2 cellular contexts compared by ENCODE assay signal in the genomic region with DNA sequence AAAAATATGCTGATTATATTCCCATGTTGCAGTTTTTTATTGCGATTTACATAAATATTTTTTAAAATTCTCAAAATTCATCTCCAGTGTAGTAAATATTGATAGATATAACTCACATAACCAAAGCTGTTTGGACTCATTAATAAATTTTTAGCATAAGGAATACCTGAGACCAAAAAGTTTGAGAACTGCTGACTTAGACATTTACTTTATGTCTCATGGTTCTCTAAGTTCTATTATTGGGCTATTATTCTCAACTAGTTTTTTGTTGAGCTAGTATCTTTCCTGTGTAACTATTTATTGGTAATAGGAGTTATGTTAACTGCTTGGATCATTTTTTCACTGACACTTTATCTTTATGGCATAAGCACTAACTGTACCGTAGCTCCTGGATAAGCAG.
TF ChIP-seq lines count a peak whose summit lies in the region.

No MANE protein-coding gene starts in this region.

TF ChIP-seq in HepG2, 621 proteins besides CTCF, POLR2A, EP300 and RAD21 (continued from another document):
- TF ChIP-seq, protein P1, sequence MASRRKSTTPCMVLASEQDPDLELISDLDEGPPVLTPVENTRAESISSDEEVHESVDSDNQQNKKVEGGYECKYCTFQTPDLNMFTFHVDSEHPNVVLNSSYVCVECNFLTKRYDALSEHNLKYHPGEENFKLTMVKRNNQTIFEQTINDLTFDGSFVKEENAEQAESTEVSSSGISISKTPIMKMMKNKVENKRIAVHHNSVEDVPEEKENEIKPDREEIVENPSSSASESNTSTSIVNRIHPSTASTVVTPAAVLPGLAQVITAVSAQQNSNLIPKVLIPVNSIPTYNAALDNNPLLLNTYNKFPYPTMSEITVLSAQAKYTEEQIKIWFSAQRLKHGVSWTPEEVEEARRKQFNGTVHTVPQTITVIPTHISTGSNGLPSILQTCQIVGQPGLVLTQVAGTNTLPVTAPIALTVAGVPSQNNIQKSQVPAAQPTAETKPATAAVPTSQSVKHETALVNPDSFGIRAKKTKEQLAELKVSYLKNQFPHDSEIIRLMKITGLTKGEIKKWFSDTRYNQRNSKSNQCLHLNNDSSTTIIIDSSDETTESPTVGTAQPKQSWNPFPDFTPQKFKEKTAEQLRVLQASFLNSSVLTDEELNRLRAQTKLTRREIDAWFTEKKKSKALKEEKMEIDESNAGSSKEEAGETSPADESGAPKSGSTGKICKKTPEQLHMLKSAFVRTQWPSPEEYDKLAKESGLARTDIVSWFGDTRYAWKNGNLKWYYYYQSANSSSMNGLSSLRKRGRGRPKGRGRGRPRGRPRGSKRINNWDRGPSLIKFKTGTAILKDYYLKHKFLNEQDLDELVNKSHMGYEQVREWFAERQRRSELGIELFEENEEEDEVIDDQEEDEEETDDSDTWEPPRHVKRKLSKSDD (CRISPR knock-in tag; IDR thresholded peaks at IDR 0.05; ENCODE audit: low read depth): no peak
- TF ChIP-seq HNRNPK (IDR thresholded peaks at IDR 0.05; ENCODE audit: low read depth, low read length, poor library complexity, severe bottlenecking) (no peak), RFXAP (CRISPR knock-in tag; IDR thresholded peaks at IDR 0.05; ENCODE audit: borderline replicate concordance) (no peak), MAFF (IDR thresholded peaks at IDR 0.05; ENCODE audit: low read depth, low read length) (peak; percentile 54)

TF ChIP-seq in K562, 482 proteins besides CTCF, POLR2A, EP300 and RAD21:
- TF ChIP-seq, protein P2, sequence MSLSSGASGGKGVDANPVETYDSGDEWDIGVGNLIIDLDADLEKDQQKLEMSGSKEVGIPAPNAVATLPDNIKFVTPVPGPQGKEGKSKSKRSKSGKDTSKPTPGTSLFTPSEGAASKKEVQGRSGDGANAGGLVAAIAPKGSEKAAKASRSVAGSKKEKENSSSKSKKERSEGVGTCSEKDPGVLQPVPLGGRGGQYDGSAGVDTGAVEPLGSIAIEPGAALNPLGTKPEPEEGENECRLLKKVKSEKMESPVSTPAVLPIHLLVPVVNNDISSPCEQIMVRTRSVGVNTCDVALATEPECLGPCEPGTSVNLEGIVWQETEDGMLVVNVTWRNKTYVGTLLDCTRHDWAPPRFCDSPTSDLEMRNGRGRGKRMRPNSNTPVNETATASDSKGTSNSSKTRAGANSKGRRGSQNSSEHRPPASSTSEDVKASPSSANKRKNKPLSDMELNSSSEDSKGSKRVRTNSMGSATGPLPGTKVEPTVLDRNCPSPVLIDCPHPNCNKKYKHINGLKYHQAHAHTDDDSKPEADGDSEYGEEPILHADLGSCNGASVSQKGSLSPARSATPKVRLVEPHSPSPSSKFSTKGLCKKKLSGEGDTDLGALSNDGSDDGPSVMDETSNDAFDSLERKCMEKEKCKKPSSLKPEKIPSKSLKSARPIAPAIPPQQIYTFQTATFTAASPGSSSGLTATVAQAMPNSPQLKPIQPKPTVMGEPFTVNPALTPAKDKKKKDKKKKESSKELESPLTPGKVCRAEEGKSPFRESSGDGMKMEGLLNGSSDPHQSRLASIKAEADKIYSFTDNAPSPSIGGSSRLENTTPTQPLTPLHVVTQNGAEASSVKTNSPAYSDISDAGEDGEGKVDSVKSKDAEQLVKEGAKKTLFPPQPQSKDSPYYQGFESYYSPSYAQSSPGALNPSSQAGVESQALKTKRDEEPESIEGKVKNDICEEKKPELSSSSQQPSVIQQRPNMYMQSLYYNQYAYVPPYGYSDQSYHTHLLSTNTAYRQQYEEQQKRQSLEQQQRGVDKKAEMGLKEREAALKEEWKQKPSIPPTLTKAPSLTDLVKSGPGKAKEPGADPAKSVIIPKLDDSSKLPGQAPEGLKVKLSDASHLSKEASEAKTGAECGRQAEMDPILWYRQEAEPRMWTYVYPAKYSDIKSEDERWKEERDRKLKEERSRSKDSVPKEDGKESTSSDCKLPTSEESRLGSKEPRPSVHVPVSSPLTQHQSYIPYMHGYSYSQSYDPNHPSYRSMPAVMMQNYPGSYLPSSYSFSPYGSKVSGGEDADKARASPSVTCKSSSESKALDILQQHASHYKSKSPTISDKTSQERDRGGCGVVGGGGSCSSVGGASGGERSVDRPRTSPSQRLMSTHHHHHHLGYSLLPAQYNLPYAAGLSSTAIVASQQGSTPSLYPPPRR (CRISPR knock-in tag; IDR thresholded peaks at IDR 0.05; ENCODE audit: borderline replicate concordance): no peak
- TF ChIP-seq MAFG (tag; conservative IDR thresholded peaks at IDR 0.05): peak; percentile 28; the same call in 1 of the 2 replicates
- TF ChIP-seq, protein P3, sequence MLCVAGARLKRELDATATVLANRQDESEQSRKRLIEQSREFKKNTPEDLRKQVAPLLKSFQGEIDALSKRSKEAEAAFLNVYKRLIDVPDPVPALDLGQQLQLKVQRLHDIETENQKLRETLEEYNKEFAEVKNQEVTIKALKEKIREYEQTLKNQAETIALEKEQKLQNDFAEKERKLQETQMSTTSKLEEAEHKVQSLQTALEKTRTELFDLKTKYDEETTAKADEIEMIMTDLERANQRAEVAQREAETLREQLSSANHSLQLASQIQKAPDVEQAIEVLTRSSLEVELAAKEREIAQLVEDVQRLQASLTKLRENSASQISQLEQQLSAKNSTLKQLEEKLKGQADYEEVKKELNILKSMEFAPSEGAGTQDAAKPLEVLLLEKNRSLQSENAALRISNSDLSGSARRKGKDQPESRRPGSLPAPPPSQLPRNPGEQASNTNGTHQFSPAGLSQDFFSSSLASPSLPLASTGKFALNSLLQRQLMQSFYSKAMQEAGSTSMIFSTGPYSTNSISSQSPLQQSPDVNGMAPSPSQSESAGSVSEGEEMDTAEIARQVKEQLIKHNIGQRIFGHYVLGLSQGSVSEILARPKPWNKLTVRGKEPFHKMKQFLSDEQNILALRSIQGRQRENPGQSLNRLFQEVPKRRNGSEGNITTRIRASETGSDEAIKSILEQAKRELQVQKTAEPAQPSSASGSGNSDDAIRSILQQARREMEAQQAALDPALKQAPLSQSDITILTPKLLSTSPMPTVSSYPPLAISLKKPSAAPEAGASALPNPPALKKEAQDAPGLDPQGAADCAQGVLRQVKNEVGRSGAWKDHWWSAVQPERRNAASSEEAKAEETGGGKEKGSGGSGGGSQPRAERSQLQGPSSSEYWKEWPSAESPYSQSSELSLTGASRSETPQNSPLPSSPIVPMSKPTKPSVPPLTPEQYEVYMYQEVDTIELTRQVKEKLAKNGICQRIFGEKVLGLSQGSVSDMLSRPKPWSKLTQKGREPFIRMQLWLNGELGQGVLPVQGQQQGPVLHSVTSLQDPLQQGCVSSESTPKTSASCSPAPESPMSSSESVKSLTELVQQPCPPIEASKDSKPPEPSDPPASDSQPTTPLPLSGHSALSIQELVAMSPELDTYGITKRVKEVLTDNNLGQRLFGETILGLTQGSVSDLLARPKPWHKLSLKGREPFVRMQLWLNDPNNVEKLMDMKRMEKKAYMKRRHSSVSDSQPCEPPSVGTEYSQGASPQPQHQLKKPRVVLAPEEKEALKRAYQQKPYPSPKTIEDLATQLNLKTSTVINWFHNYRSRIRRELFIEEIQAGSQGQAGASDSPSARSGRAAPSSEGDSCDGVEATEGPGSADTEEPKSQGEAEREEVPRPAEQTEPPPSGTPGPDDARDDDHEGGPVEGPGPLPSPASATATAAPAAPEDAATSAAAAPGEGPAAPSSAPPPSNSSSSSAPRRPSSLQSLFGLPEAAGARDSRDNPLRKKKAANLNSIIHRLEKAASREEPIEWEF (CRISPR knock-in tag; IDR thresholded peaks at IDR 0.05): no peak
- peak; percentile 48; the same call in 1 of the 2 replicates for TF ChIP-seq ZNF316 (IDR thresholded peaks at IDR 0.05)
- no peak for TF ChIP-seq RBM22 (IDR thresholded peaks at IDR 0.05; ENCODE audit: low read depth, low read length, poor library complexity, severe bottlenecking)
